Comparison of ENCODE assay signal across 8 cellular contexts in genomic region chr17:42679492-42680330, GRCh38. TPM values are rescaled to one million over a fixed set of nuclear protein-coding genes. Genes with fewer than 3 reads are reported as not detected.
DNase-seq lines count a peak whose midpoint lies in the region; ATAC-seq and TF ChIP-seq lines count a peak whose summit lies in the region.

No MANE protein-coding gene starts in this region.

- CTCF ChIA-PET in RWPE1 (lab: Yijun Ruan, JAX): interaction anchor here (0.6 to 3.1 kb wide), 11 partner anchors 17 to 101 kb away, joined by 3 to 37 read pairs (median 3); partner anchors contain the start of genes RETREG3 and TUBG1

- peaks cover 55% of the 10 kb centered on the region for H3K4me1 Mint-ChIP-seq in activated naive CD8-positive, alpha-beta T cell (ENCODE audit: low read depth)
- peaks cover 16% of the 10 kb centered on the region for H3K4me1 Mint-ChIP-seq in glutamatergic neuron (ENCODE audit: low read depth, unreplicated experiment)

- peaks cover 10% of the 10 kb centered on the region; the same call in 1 of the 2 replicates for H3K4me1 ChIP-seq in ES-I3 (ENCODE audit: insufficient read depth, low read length)

- POLR2A ChIA-PET in RWPE1 (lab: Yijun Ruan, JAX; ENCODE audit: low non-redundant PET): interaction anchor here (0.5 to 0.6 kb wide), 2 partner anchors 31 to 46 kb away, joined by 4 to 9 read pairs; no protein-coding TSS in a partner anchor

- no peak for TF ChIP-seq EP300 in Ishikawa (IDR thresholded peaks at IDR 0.05; ENCODE audit: borderline replicate concordance)

- no peaks in the 10 kb centered on the region for H3K9me3 ChIP-seq in ES-I3 (ENCODE audit: control insufficient read depth, insufficient read depth, low read length)

- TF ChIP-seq RAD21 in Ishikawa (IDR thresholded peaks at IDR 0.05; ENCODE audit: low read depth): peak; percentile 43; the same call in 1 of the 2 replicates

- H3K9ac ChIP-seq in ES-I3 (ENCODE audit: low read depth, low read length): peak overlapping the region; percentile 50

- H3K4me3 Mint-ChIP-seq in activated naive CD8-positive, alpha-beta T cell: peak overlapping the region; percentile 88
- H3K4me3 Mint-ChIP-seq in glutamatergic neuron (ENCODE audit: unreplicated experiment): peak overlapping the region; percentile 80

- TF ChIP-seq CTCF in RWPE1 (conservative IDR thresholded peaks at IDR 0.05; ENCODE audit: low read depth) (peak; percentile 91), glutamatergic neuron (IDR thresholded peaks at IDR 0.05; ENCODE audit: partially characterized antibody, unreplicated experiment) (peak; percentile 95), omental fat pad (IDR thresholded peaks at IDR 0.05) (peak in 2 of 3 donors; percentile 35 to 72)

- peak; percentile 70 for DNase-seq in RWPE1 (ENCODE audit: low spot score)
- peak; percentile 90 for DNase-seq in glutamatergic neuron
- no peak for DNase-seq in omental fat pad (ENCODE audit: low spot score)
- DNase-seq in ureter (ENCODE audit: low spot score): peak; percentile 73
- DNase-seq in middle frontal gyrus (ENCODE audit: extremely low spot score, low spot score): no peak

- no peak for ATAC-seq in omental fat pad (ENCODE audit: low FRiP score)

- H3K36me3 ChIP-seq in ES-I3 (ENCODE audit: insufficient read depth, low read length): no peaks in the 10 kb centered on the region

- H3K27ac ChIP-seq in RWPE1: peak overlapping the region; percentile 99

- peaks cover 12% of the 10 kb centered on the region for H3K27me3 Mint-ChIP-seq in activated naive CD8-positive, alpha-beta T cell
- peaks cover 23% of the 10 kb centered on the region for H3K27me3 Mint-ChIP-seq in glutamatergic neuron (ENCODE audit: unreplicated experiment)

- H3K36me3 Mint-ChIP-seq in activated naive CD8-positive, alpha-beta T cell: no peaks in the 10 kb centered on the region
- H3K36me3 Mint-ChIP-seq in glutamatergic neuron (ENCODE audit: unreplicated experiment): no peaks in the 10 kb centered on the region

- H3K9me3 Mint-ChIP-seq in activated naive CD8-positive, alpha-beta T cell (ENCODE audit: low read depth): no peaks in the 10 kb centered on the region
- peaks cover 16% of the 10 kb centered on the region for H3K9me3 Mint-ChIP-seq in glutamatergic neuron (ENCODE audit: unreplicated experiment)

- no peak overlapping the region for H3K27ac Mint-ChIP-seq in activated naive CD8-positive, alpha-beta T cell
- H3K27ac Mint-ChIP-seq in glutamatergic neuron (ENCODE audit: unreplicated experiment): peak overlapping the region; percentile 100

TF ChIP-seq in Ishikawa, 13 proteins besides CTCF, POLR2A, EP300 and RAD21:
- TF ChIP-seq YY1 (IDR thresholded peaks at IDR 0.05; ENCODE audit: low read depth) (0 out of 2 replicates have a peak, but pooled peaks have one; percentile 28), MAX (IDR thresholded peaks at IDR 0.05) (peak; percentile 92), ZBTB7A (IDR thresholded peaks at IDR 0.05; ENCODE audit: low read depth) (peak; percentile 80; the same call in 1 of the 2 replicates), TEAD4 (IDR thresholded peaks at IDR 0.05) (no peak), USF1 (IDR thresholded peaks at IDR 0.05) (no peak)

RNA-seq across cellular contexts. Expression of gene CCR10, which starts 1.9 kb away (rescaled TPM):
- 1.6 TPM for total RNA-seq in glutamatergic neuron (ENCODE audit: unreplicated experiment)
- total RNA-seq in omental fat pad: 1 to 10 TPM in 3 of 4 donors, not detected in 1; 1.3 to 3.0 (median 1.9) TPM
- total RNA-seq in ureter: 1.1 TPM

RNA-seq across cellular contexts. Expression of gene CNTNAP1, which starts 2.6 kb away (rescaled TPM):
- total RNA-seq in glutamatergic neuron (ENCODE audit: unreplicated experiment) (44.8 TPM), omental fat pad (1 to 10 TPM; 1.8 to 9.0 (median 4.2) TPM), ureter (15.3 TPM)

RNA-seq across cellular contexts. Expression of gene PLEKHH3, which starts 2.9 kb away (rescaled TPM):
- total RNA-seq in glutamatergic neuron (ENCODE audit: unreplicated experiment) (40.6 TPM), omental fat pad (10 to 100 TPM in 3 of 4 donors, 1 to 10 TPM in 1; 3.8 to 29.6 (median 12.1) TPM), ureter (64.2 TPM)

RNA-seq across cellular contexts. Expression of gene TUBG2, which starts 20.6 kb away (rescaled TPM):
- total RNA-seq in glutamatergic neuron (ENCODE audit: unreplicated experiment) (22.1 TPM), omental fat pad (10 to 100 TPM; 16.5 to 27.9 (median 20.0) TPM), ureter (41.0 TPM)

Comparison
In these comparisons a context has a peak if more than half of its experiments do, and no peak if none do; other contexts are left out.
1. DNase-seq: peak in RWPE1 (single experiment), glutamatergic neuron (single experiment) and ureter (single experiment); none in omental fat pad (single experiment) and middle frontal gyrus (single experiment).
2. Peak in every context shown above with its lines, with median percentiles within 50 percentile points of each other: CTCF ChIP-seq.